In genomic region chr1:236297161-236297560, GRCh38 we compare ENCODE assay signal across 25 cellular contexts.
"Had no signal": no experiment of that assay in that cellular context is flagged by ENCODE, and none has a peak within 500 bp of the region (broad histone marks: within the 10 kb centered on the region; RNA-seq: fewer than 3 reads in every experiment).

No MANE protein-coding gene starts in this region.

- FAIRE-seq: urothelium cell line had no signal

- H2AFZ ChIP-seq: neural progenitor cell, parathyroid adenoma had no signal

- H3K4me2 ChIP-seq: neural progenitor cell had no signal

- H3K9me3 ChIP-seq: ovary, psoas muscle, stomach, thoracic aorta, thyroid gland, upper lobe of left lung, vagina had no signal

- H3K79me2 ChIP-seq: parathyroid adenoma had no signal

- H3K4me3 ChIP-seq: neural progenitor cell, ovary, psoas muscle, skin epidermis, stomach, thoracic aorta, thyroid gland, tibial nerve, upper lobe of left lung, vagina had no signal

- H3K4me1 ChIP-seq: neural progenitor cell, parathyroid adenoma, psoas muscle, thyroid gland, tibial nerve, upper lobe of left lung, vagina had no signal

- ATAC-seq: naive thymus-derived CD4-positive, alpha-beta T cell; natural killer cell; psoas muscle; right cardiac atrium; sciatic nerve; stimulated activated memory B cell treated with anti-CD40 and anti-IgM and Interleukin-4, amounts not matched to agents 10 μg/mL and 1 μg/mL and 100 μg/mL, for 72 hours had no signal

- DNase-seq: naive thymus-derived CD4-positive, alpha-beta T cell; natural killer cell; occipital lobe; ovary; posterior cingulate gyrus; psoas muscle; right cardiac atrium; stimulated activated CD4-positive, alpha-beta T cell treated with anti-CD3 and anti-CD28 coated beads, Interleukin-15, amount 100 ng/mL, for 24 hours; stimulated activated CD4-positive, alpha-beta T cell treated with anti-CD3 and anti-CD28 coated beads, Interleukin-2, amount 100 ng/mL, for 24 hours; stimulated activated CD4-positive, alpha-beta T cell treated with anti-CD3 and anti-CD28 coated beads, Interleukin-2, amount 100 ng/mL, for 48 hours; stimulated activated CD4-positive, alpha-beta T cell treated with anti-CD3 and anti-CD28 coated beads, Interleukin-4, amount 100 ng/mL, for 24 hours; stimulated activated naive CD4-positive, alpha-beta T cell treated with Interleukin-2 at 50 U/mL for 16 hours; stomach; thyroid gland; trophoblast cell; upper lobe of left lung had no signal

- H3K36me3 ChIP-seq: neural progenitor cell, ovary, stomach, thoracic aorta, thyroid gland, tibial nerve, upper lobe of left lung, vagina had no signal

- H3K9ac ChIP-seq: neural progenitor cell, parathyroid adenoma had no signal

- H3K27ac ChIP-seq: neural progenitor cell, ovary, parathyroid adenoma, psoas muscle, skin epidermis, stomach, thoracic aorta, thyroid gland, tibial nerve, upper lobe of left lung, vagina had no signal

- H3K27me3 ChIP-seq: neural progenitor cell, ovary, stomach, thyroid gland, tibial nerve, upper lobe of left lung, vagina had no signal
